ENCODE assay signal across 1 cellular context in the genomic region with DNA sequence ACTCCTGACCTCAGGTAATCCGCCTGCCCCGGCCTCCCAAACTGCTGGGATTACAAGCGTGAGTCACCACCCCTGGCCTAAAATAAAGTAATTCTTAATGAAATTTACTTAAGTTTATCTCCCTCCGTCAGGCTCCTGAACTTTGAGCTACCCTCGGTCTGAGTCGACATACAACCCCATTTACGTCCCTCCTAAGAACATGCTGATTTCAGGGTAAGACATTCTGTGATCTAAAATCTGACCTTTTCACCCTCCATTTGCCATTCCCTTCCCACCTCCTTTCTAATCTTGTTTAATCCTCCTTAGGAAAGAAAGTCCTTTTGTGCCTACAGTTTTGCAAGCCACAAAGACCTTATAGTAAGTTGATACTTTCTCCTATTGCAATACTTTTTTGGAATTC.
TF ChIP-seq lines count a peak whose summit lies in the region.

No MANE protein-coding gene starts in this region.

TF ChIP-seq in SK-N-SH treated with all-trans-retinoic acid at 6 μM for 48 hours, 23 proteins besides CTCF, POLR2A, EP300 and RAD21:
- TF ChIP-seq RARB (CRISPR knock-in tag; IDR thresholded peaks at IDR 0.05), result no peak
- TF ChIP-seq GLIS3 (CRISPR knock-in tag; IDR thresholded peaks at IDR 0.05), result no peak
- no peak for TF ChIP-seq ZNF8 (CRISPR knock-in tag; IDR thresholded peaks at IDR 0.05)
- TF ChIP-seq PPARA (CRISPR knock-in tag; IDR thresholded peaks at IDR 0.05; ENCODE audit: borderline replicate concordance), result no peak
- TF ChIP-seq SNAI2 (CRISPR knock-in tag; IDR thresholded peaks at IDR 0.05), result no peak
- TF ChIP-seq, protein P1, sequence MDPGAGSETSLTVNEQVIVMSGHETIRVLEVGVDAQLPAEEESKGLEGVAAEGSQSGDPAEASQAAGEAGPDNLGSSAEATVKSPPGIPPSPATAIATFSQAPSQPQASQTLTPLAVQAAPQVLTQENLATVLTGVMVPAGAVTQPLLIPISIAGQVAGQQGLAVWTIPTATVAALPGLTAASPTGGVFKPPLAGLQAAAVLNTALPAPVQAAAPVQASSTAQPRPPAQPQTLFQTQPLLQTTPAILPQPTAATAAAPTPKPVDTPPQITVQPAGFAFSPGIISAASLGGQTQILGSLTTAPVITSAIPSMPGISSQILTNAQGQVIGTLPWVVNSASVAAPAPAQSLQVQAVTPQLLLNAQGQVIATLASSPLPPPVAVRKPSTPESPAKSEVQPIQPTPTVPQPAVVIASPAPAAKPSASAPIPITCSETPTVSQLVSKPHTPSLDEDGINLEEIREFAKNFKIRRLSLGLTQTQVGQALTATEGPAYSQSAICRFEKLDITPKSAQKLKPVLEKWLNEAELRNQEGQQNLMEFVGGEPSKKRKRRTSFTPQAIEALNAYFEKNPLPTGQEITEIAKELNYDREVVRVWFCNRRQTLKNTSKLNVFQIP (CRISPR knock-in tag; IDR thresholded peaks at IDR 0.05; ENCODE audit: borderline replicate concordance, low read depth), result no peak
- no peak for TF ChIP-seq TCF4 (CRISPR knock-in tag; IDR thresholded peaks at IDR 0.05; ENCODE audit: borderline replicate concordance)
- no peak for TF ChIP-seq CSDC2 (CRISPR knock-in tag; IDR thresholded peaks at IDR 0.05)
- TF ChIP-seq TOX (CRISPR knock-in tag; IDR thresholded peaks at IDR 0.05; ENCODE audit: borderline replicate concordance), result no peak
- no peak for TF ChIP-seq ZNF70 (CRISPR knock-in tag; IDR thresholded peaks at IDR 0.05)
- no peak for TF ChIP-seq ESRRG (CRISPR knock-in tag; IDR thresholded peaks at IDR 0.05)
